1 cellular context compared by ENCODE assay signal in genomic region chr21:39348355-39349210, GRCh38.
TF ChIP-seq lines count a peak whose summit lies in the region.

A gene with protein sequence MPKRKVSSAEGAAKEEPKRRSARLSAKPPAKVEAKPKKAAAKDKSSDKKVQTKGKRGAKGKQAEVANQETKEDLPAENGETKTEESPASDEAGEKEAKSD (minus strand): TSS chr21:39349088. CDS start chr21:39348917, 171 bp downstream.

TF ChIP-seq in HepG2, 621 proteins besides CTCF, POLR2A, EP300 and RAD21 (continued from another document and continues in another):
- TF ChIP-seq MTA1 (CRISPR knock-in tag; IDR thresholded peaks at IDR 0.05; ENCODE audit: borderline replicate concordance) = 0 out of 2 replicates have a peak, but pooled peaks have one; percentile 8
- TF ChIP-seq ZNF891 (CRISPR knock-in tag; IDR thresholded peaks at IDR 0.05) = 0 out of 2 replicates have a peak, but pooled peaks have one; percentile 26
- no peak for TF ChIP-seq MEIS1 (CRISPR knock-in tag; IDR thresholded peaks at IDR 0.05; ENCODE audit: borderline replicate concordance)
- TF ChIP-seq ZNF879 (CRISPR knock-in tag; IDR thresholded peaks at IDR 0.05) = no peak
- TF ChIP-seq ZNF432 (CRISPR knock-in tag; IDR thresholded peaks at IDR 0.05; ENCODE audit: borderline replicate concordance) = no peak
- no peak for TF ChIP-seq ZNF512B (CRISPR knock-in tag; IDR thresholded peaks at IDR 0.05; ENCODE audit: borderline replicate concordance)
- peak; percentile 16 for TF ChIP-seq YY1 (IDR thresholded peaks at IDR 0.05; ENCODE audit: insufficient read depth, insufficient replicate concordance, low read depth, low read length)
- no peak for TF ChIP-seq NR3C1 (CRISPR knock-in tag; IDR thresholded peaks at IDR 0.05)
- TF ChIP-seq, protein P1, sequence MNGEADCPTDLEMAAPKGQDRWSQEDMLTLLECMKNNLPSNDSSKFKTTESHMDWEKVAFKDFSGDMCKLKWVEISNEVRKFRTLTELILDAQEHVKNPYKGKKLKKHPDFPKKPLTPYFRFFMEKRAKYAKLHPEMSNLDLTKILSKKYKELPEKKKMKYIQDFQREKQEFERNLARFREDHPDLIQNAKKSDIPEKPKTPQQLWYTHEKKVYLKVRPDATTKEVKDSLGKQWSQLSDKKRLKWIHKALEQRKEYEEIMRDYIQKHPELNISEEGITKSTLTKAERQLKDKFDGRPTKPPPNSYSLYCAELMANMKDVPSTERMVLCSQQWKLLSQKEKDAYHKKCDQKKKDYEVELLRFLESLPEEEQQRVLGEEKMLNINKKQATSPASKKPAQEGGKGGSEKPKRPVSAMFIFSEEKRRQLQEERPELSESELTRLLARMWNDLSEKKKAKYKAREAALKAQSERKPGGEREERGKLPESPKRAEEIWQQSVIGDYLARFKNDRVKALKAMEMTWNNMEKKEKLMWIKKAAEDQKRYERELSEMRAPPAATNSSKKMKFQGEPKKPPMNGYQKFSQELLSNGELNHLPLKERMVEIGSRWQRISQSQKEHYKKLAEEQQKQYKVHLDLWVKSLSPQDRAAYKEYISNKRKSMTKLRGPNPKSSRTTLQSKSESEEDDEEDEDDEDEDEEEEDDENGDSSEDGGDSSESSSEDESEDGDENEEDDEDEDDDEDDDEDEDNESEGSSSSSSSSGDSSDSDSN (CRISPR knock-in tag; IDR thresholded peaks at IDR 0.05) = peak; percentile 56; the same call in 1 of the 2 replicates
- TF ChIP-seq, protein P2, sequence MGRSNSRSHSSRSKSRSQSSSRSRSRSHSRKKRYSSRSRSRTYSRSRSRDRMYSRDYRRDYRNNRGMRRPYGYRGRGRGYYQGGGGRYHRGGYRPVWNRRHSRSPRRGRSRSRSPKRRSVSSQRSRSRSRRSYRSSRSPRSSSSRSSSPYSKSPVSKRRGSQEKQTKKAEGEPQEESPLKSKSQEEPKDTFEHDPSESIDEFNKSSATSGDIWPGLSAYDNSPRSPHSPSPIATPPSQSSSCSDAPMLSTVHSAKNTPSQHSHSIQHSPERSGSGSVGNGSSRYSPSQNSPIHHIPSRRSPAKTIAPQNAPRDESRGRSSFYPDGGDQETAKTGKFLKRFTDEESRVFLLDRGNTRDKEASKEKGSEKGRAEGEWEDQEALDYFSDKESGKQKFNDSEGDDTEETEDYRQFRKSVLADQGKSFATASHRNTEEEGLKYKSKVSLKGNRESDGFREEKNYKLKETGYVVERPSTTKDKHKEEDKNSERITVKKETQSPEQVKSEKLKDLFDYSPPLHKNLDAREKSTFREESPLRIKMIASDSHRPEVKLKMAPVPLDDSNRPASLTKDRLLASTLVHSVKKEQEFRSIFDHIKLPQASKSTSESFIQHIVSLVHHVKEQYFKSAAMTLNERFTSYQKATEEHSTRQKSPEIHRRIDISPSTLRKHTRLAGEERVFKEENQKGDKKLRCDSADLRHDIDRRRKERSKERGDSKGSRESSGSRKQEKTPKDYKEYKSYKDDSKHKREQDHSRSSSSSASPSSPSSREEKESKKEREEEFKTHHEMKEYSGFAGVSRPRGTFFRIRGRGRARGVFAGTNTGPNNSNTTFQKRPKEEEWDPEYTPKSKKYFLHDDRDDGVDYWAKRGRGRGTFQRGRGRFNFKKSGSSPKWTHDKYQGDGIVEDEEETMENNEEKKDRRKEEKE (IDR thresholded peaks at IDR 0.05) = no peak
- TF ChIP-seq SNAI1 (CRISPR knock-in tag; IDR thresholded peaks at IDR 0.05; ENCODE audit: borderline replicate concordance) = no peak
- TF ChIP-seq KMT2B (CRISPR knock-in tag; IDR thresholded peaks at IDR 0.05) = no peak
- no peak for TF ChIP-seq MTERF4 (CRISPR knock-in tag; IDR thresholded peaks at IDR 0.05)
- TF ChIP-seq, protein P3, sequence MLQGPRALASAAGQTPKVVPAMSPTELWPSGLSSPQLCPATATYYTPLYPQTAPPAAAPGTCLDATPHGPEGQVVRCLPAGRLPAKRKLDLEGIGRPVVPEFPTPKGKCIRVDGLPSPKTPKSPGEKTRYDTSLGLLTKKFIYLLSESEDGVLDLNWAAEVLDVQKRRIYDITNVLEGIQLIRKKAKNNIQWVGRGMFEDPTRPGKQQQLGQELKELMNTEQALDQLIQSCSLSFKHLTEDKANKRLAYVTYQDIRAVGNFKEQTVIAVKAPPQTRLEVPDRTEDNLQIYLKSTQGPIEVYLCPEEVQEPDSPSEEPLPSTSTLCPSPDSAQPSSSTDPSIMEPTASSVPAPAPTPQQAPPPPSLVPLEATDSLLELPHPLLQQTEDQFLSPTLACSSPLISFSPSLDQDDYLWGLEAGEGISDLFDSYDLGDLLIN (CRISPR knock-in tag; IDR thresholded peaks at IDR 0.05; ENCODE audit: borderline replicate concordance) = peak; percentile 45; the same call in 1 of the 2 replicates
- TF ChIP-seq, protein P4, sequence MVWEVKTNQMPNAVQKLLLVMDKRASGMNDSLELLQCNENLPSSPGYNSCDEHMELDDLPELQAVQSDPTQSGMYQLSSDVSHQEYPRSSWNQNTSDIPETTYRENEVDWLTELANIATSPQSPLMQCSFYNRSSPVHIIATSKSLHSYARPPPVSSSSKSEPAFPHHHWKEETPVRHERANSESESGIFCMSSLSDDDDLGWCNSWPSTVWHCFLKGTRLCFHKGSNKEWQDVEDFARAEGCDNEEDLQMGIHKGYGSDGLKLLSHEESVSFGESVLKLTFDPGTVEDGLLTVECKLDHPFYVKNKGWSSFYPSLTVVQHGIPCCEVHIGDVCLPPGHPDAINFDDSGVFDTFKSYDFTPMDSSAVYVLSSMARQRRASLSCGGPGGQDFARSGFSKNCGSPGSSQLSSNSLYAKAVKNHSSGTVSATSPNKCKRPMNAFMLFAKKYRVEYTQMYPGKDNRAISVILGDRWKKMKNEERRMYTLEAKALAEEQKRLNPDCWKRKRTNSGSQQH (CRISPR knock-in tag; IDR thresholded peaks at IDR 0.05; ENCODE audit: low read depth) = 0 out of 2 replicates have a peak, but pooled peaks have one; percentile 7
- peak; percentile 49; the same call in 1 of the 2 replicates for TF ChIP-seq ZSCAN21 (CRISPR knock-in tag; IDR thresholded peaks at IDR 0.05; ENCODE audit: borderline replicate concordance)
- no peak; the same call in 1 of the 2 replicates for TF ChIP-seq FOXO1 (CRISPR knock-in tag; IDR thresholded peaks at IDR 0.05)
- 0 out of 2 replicates have a peak, but pooled peaks have one; percentile 26 for TF ChIP-seq GABPA (IDR thresholded peaks at IDR 0.05; ENCODE audit: low read depth, low read length)
- no peak for TF ChIP-seq GABPA (CRISPR knock-in tag; IDR thresholded peaks at IDR 0.05; ENCODE audit: low read depth)
- TF ChIP-seq PITX1 (CRISPR knock-in tag; IDR thresholded peaks at IDR 0.05) = no peak
- TF ChIP-seq ZNF354B (CRISPR knock-in tag; IDR thresholded peaks at IDR 0.05) = no peak
- TF ChIP-seq, protein P5, sequence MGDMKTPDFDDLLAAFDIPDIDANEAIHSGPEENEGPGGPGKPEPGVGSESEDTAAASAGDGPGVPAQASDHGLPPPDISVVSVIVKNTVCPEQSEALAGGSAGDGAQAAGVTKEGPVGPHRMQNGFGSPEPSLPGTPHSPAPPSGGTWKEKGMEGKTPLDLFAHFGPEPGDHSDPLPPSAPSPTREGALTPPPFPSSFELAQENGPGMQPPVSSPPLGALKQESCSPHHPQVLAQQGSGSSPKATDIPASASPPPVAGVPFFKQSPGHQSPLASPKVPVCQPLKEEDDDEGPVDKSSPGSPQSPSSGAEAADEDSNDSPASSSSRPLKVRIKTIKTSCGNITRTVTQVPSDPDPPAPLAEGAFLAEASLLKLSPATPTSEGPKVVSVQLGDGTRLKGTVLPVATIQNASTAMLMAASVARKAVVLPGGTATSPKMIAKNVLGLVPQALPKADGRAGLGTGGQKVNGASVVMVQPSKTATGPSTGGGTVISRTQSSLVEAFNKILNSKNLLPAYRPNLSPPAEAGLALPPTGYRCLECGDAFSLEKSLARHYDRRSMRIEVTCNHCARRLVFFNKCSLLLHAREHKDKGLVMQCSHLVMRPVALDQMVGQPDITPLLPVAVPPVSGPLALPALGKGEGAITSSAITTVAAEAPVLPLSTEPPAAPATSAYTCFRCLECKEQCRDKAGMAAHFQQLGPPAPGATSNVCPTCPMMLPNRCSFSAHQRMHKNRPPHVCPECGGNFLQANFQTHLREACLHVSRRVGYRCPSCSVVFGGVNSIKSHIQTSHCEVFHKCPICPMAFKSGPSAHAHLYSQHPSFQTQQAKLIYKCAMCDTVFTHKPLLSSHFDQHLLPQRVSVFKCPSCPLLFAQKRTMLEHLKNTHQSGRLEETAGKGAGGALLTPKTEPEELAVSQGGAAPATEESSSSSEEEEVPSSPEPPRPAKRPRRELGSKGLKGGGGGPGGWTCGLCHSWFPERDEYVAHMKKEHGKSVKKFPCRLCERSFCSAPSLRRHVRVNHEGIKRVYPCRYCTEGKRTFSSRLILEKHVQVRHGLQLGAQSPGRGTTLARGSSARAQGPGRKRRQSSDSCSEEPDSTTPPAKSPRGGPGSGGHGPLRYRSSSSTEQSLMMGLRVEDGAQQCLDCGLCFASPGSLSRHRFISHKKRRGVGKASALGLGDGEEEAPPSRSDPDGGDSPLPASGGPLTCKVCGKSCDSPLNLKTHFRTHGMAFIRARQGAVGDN (CRISPR knock-in tag; IDR thresholded peaks at IDR 0.05) = peak; percentile 55
- TF ChIP-seq TFDP1 (CRISPR knock-in tag; IDR thresholded peaks at IDR 0.05; ENCODE audit: borderline replicate concordance) = no peak
- no peak for TF ChIP-seq NCOR1 (IDR thresholded peaks at IDR 0.05; ENCODE audit: borderline replicate concordance, low read length)
- TF ChIP-seq, protein P6, sequence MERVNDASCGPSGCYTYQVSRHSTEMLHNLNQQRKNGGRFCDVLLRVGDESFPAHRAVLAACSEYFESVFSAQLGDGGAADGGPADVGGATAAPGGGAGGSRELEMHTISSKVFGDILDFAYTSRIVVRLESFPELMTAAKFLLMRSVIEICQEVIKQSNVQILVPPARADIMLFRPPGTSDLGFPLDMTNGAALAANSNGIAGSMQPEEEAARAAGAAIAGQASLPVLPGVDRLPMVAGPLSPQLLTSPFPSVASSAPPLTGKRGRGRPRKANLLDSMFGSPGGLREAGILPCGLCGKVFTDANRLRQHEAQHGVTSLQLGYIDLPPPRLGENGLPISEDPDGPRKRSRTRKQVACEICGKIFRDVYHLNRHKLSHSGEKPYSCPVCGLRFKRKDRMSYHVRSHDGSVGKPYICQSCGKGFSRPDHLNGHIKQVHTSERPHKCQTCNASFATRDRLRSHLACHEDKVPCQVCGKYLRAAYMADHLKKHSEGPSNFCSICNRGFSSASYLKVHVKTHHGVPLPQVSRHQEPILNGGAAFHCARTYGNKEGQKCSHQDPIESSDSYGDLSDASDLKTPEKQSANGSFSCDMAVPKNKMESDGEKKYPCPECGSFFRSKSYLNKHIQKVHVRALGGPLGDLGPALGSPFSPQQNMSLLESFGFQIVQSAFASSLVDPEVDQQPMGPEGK (CRISPR knock-in tag; IDR thresholded peaks at IDR 0.05) = peak; percentile 79; the same call in 1 of the 2 replicates
- no peak for TF ChIP-seq TSC22D2 (CRISPR knock-in tag; IDR thresholded peaks at IDR 0.05; ENCODE audit: borderline replicate concordance)
- TF ChIP-seq PTBP1 (IDR thresholded peaks at IDR 0.05; ENCODE audit: low read depth, low read length, poor library complexity, severe bottlenecking) = peak; percentile 55
- no peak for TF ChIP-seq FOXJ3 (CRISPR knock-in tag; IDR thresholded peaks at IDR 0.05; ENCODE audit: borderline replicate concordance)
- peak; percentile 41; the same call in 1 of the 2 replicates for TF ChIP-seq YEATS4 (CRISPR knock-in tag; IDR thresholded peaks at IDR 0.05; ENCODE audit: borderline replicate concordance)
- peak; percentile 73; the same call in 1 of the 2 replicates for TF ChIP-seq MAZ (IDR thresholded peaks at IDR 0.05; ENCODE audit: borderline replicate concordance, low read depth, low read length)
- TF ChIP-seq MAZ (CRISPR knock-in tag; IDR thresholded peaks at IDR 0.05; ENCODE audit: low read depth) = peak; percentile 19; the same call in 1 of the 2 replicates
- TF ChIP-seq HDAC6 (IDR thresholded peaks at IDR 0.05; ENCODE audit: low read depth, low read length) = no peak
- TF ChIP-seq, protein P7, sequence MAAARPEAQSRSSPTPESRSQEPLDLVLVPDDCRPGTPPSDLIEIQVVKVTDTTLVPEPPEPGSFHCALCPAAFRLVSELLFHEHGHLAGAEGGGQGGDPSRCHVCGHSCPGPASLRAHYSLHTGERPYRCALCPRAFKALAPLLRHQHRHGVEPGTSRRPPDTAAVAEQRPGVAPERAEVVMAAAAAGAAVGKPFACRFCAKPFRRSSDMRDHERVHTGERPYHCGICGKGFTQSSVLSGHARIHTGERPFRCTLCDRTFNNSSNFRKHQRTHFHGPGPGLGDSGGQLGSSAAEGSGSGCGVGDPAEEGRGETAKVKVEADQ (CRISPR knock-in tag; IDR thresholded peaks at IDR 0.05; ENCODE audit: borderline replicate concordance) = 0 out of 2 replicates have a peak, but pooled peaks have one; percentile 9
- no peak for TF ChIP-seq TBL1XR1 (IDR thresholded peaks at IDR 0.05; ENCODE audit: borderline replicate concordance, low read length, partially characterized antibody)
